15 cellular contexts compared by ENCODE assay signal in the genomic region with DNA sequence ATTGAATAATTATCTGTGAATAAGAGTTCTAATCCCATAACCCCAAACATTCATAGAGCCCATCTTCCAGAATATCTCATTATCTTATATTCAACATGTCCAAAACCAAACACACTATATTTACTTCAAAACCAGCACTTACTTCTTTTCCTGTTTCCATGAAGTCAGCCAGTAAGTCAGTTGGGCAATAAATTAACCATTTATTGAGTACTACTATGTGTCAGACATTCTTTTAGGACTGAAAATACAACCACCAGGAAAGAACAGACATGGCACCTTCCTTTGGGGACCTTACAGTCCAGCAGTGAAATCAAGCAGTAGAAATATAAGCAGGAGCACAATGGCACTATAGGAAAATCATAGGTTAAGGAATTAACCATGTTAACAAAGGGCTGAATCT. TPM values are rescaled to one million over a fixed set of nuclear protein-coding genes. Genes with fewer than 3 reads are reported as not detected.
DNase-seq lines count a peak whose midpoint lies in the region; ATAC-seq, FAIRE-seq and TF ChIP-seq lines count a peak whose summit lies in the region.
"Had no signal": no experiment of that assay in that cellular context is flagged by ENCODE, and none has a peak within 500 bp of the region (broad histone marks: within the 10 kb centered on the region; RNA-seq: fewer than 3 reads in every experiment).

No MANE protein-coding gene starts in this region.

- POLR2A ChIA-PET in SK-N-SH (lab: Yijun Ruan, JAX) = no interaction called here

- H2AFZ ChIP-seq in Loucy (ENCODE audit: low read length) (peak overlapping the region; percentile 75), SK-N-SH (ENCODE audit: low read depth) (no peak overlapping the region)

- TF ChIP-seq RAD21 in SK-N-SH (IDR thresholded peaks at IDR 0.05; ENCODE audit: low read length) = no peak

- H3K79me2 ChIP-seq in Loucy (ENCODE audit: insufficient read depth, low read length) (no peaks in the 10 kb centered on the region), SK-N-SH (ENCODE audit: insufficient read depth) (no peaks in the 10 kb centered on the region)

- no peaks in the 10 kb centered on the region for H3K27me3 ChIP-seq in Loucy (ENCODE audit: insufficient read depth, low read length, poor library complexity, severe bottlenecking)
- H3K27me3 ChIP-seq in SK-N-SH (ENCODE audit: insufficient read depth) = no peaks in the 10 kb centered on the region
- H3K27me3 ChIP-seq in lower lobe of right lung (ENCODE audit: low read depth) = peaks cover 8% of the 10 kb centered on the region
- H3K27me3 ChIP-seq: BLaER1 had no signal

- H3K4me1 Mint-ChIP-seq in stimulated activated naive B cell treated with anti-CD40 and anti-IgM and Interleukin-4, amounts not matched to agents 10 μg/mL and 1 μg/mL and 100 μg/mL, for 72 hours = no peaks in the 10 kb centered on the region
- H3K4me1 Mint-ChIP-seq: CD8-positive, alpha-beta memory T cell; IgD-negative memory B cell had no signal

- TF ChIP-seq CTCF in Loucy (conservative IDR thresholded peaks at IDR 0.05; ENCODE audit: low read length) (no peak), cardiac fibroblast (IDR thresholded peaks at IDR 0.05; ENCODE audit: low read depth, low read length) (no peak), SK-N-SH (IDR thresholded peaks at IDR 0.05) (no peak), lower lobe of right lung (IDR thresholded peaks at IDR 0.05) (no peak)

- no peak overlapping the region for H3K27ac Mint-ChIP-seq in stimulated activated naive B cell treated with anti-CD40 and anti-IgM and Interleukin-4, amounts not matched to agents 10 μg/mL and 1 μg/mL and 100 μg/mL, for 72 hours
- H3K27ac Mint-ChIP-seq: CD8-positive, alpha-beta memory T cell; IgD-negative memory B cell had no signal

- H3K9me3 ChIP-seq in Loucy (ENCODE audit: insufficient read depth, low read depth, low read length) = no peaks in the 10 kb centered on the region
- H3K9me3 ChIP-seq in SK-N-SH = no peaks in the 10 kb centered on the region
- no peaks in the 10 kb centered on the region for H3K9me3 ChIP-seq in lower lobe of right lung
- H3K9me3 ChIP-seq: BLaER1, Caco-2 had no signal

- DNase-seq in H54 (ENCODE audit: insufficient read length, low spot score) (no peak), cardiac fibroblast (ENCODE audit: low read depth in 2 of 2) (peak; percentile 13 to 19), renal cortical epithelial cell (ENCODE audit: low read depth) (peak; percentile 68), SK-N-SH (no peak), lower lobe of right lung (no peak)
- no peak for DNase-seq in stimulated activated naive B cell treated with anti-CD40 and anti-IgM and Interleukin-4, amounts not matched to agents 10 μg/mL and 1 μg/mL and 100 μg/mL, for 72 hours
- DNase-seq: AML-193; Caco-2; CD8-positive, alpha-beta memory T cell; DND-41; H7 had no signal

- no peak for TF ChIP-seq EP300 in SK-N-SH (IDR thresholded peaks at IDR 0.05; ENCODE audit: borderline replicate concordance in 1 of 2, low read depth in 1 of 2, low read length in 1 of 2)

- H3K4me3 ChIP-seq in Loucy (ENCODE audit: low read length, poor library complexity, severe bottlenecking) = no peak overlapping the region
- no peak overlapping the region for H3K4me3 ChIP-seq in cardiac fibroblast (replicated peaks in 1 of 2; ENCODE audit: low read depth in 2 of 2, low read length in 2 of 2)
- no peak overlapping the region for H3K4me3 ChIP-seq in SK-N-SH (ENCODE audit: low read depth in 2 of 2, low read length in 1 of 2)
- no peak overlapping the region for H3K4me3 ChIP-seq in lower lobe of right lung
- H3K4me3 ChIP-seq: BLaER1 had no signal

- H3K4me3 Mint-ChIP-seq in stimulated activated naive B cell treated with anti-CD40 and anti-IgM and Interleukin-4, amounts not matched to agents 10 μg/mL and 1 μg/mL and 100 μg/mL, for 72 hours = no peak overlapping the region
- H3K4me3 Mint-ChIP-seq: CD8-positive, alpha-beta memory T cell; IgD-negative memory B cell had no signal

- CTCF ChIA-PET in SK-N-SH (lab: Yijun Ruan, JAX) = no interaction called here

- peak; percentile 48 for FAIRE-seq in H54 (lab: Jason Lieb, UNC)

- no peaks in the 10 kb centered on the region for H3K36me3 Mint-ChIP-seq in stimulated activated naive B cell treated with anti-CD40 and anti-IgM and Interleukin-4, amounts not matched to agents 10 μg/mL and 1 μg/mL and 100 μg/mL, for 72 hours
- H3K36me3 Mint-ChIP-seq: CD8-positive, alpha-beta memory T cell; IgD-negative memory B cell had no signal

- H3K9ac ChIP-seq in Loucy (ENCODE audit: low read depth, low read length, poor library complexity, severe bottlenecking) (no peak overlapping the region), SK-N-SH (no peak overlapping the region)
- H3K9ac ChIP-seq: BLaER1 had no signal

- no peak for ATAC-seq in stimulated activated naive B cell treated with anti-CD40 and anti-IgM and Interleukin-4, amounts not matched to agents 10 μg/mL and 1 μg/mL and 100 μg/mL, for 72 hours (replicated peaks)
- no peak for ATAC-seq in GM18517 (IDR thresholded peaks at IDR 0.05; ENCODE audit: unreplicated experiment)
- ATAC-seq in lower lobe of right lung = no peak

- H4K20me1 ChIP-seq in Loucy (ENCODE audit: insufficient read depth, low read length, poor library complexity, severe bottlenecking) (no peaks in the 10 kb centered on the region), SK-N-SH (ENCODE audit: insufficient read depth) (no peaks in the 10 kb centered on the region)
- H4K20me1 ChIP-seq: BLaER1 had no signal

- H3K4me2 ChIP-seq in Loucy (ENCODE audit: low read depth, low read length, poor library complexity, severe bottlenecking) (peak overlapping the region; percentile 35), SK-N-SH (no peak overlapping the region)
- H3K4me2 ChIP-seq: BLaER1 had no signal

- TF ChIP-seq POLR2A in H54 (IDR thresholded peaks at IDR 0.05; ENCODE audit: low read depth, low read length) = no peak

- intact Hi-C loops in lower lobe of right lung (cut with DNase I) = no loop called here

- H3K9me2 ChIP-seq in Loucy (replicated peaks; ENCODE audit: low read depth, low read length) = no peaks in the 10 kb centered on the region
- no peaks in the 10 kb centered on the region for H3K9me2 ChIP-seq in SK-N-SH

- H3K27ac ChIP-seq in SK-N-SH (ENCODE audit: low read depth in 2 of 2, low read length in 1 of 2) (no peak overlapping the region; a peak in 1 of 4 replicates), lower lobe of right lung (no peak overlapping the region)
- H3K27ac ChIP-seq: BLaER1 had no signal

- H3K4me1 ChIP-seq in Loucy (ENCODE audit: insufficient read depth, low read length, poor library complexity, severe bottlenecking) = peaks cover 14% of the 10 kb centered on the region
- peaks cover 2 to 8% of the 10 kb centered on the region in 2 experiments; a peak in 3 of 4 replicates for H3K4me1 ChIP-seq in SK-N-SH (ENCODE audit: control insufficient read depth in 1 of 2, insufficient read depth in 2 of 2, low read depth in 1 of 2, low read length in 1 of 2)
- H3K4me1 ChIP-seq in lower lobe of right lung = no peaks in the 10 kb centered on the region
- H3K4me1 ChIP-seq: BLaER1, Caco-2 had no signal

- peaks cover 9 to 16% of the 10 kb centered on the region in 2 donors for H3K27me3 Mint-ChIP-seq in stimulated activated naive B cell treated with anti-CD40 and anti-IgM and Interleukin-4, amounts not matched to agents 10 μg/mL and 1 μg/mL and 100 μg/mL, for 72 hours

- no peaks in the 10 kb centered on the region for H3K9me3 Mint-ChIP-seq in stimulated activated naive B cell treated with anti-CD40 and anti-IgM and Interleukin-4, amounts not matched to agents 10 μg/mL and 1 μg/mL and 100 μg/mL, for 72 hours
- H3K9me3 Mint-ChIP-seq: CD8-positive, alpha-beta memory T cell; IgD-negative memory B cell had no signal

- H3K36me3 ChIP-seq in Loucy (ENCODE audit: insufficient read depth, low read length) (no peaks in the 10 kb centered on the region), SK-N-SH (replicated peaks in 1 of 2; ENCODE audit: control insufficient read depth in 1 of 2, insufficient read depth in 2 of 2, low read length in 1 of 2) (peaks cover 14 to 15% of the 10 kb centered on the region in 2 experiments), lower lobe of right lung (no peaks in the 10 kb centered on the region)
- H3K36me3 ChIP-seq: BLaER1 had no signal

- H3F3A ChIP-seq in Loucy (ENCODE audit: low read depth) = no peaks in the 10 kb centered on the region
- no peaks in the 10 kb centered on the region for H3F3A ChIP-seq in SK-N-SH (replicated peaks; ENCODE audit: insufficient read depth)

TF ChIP-seq in SK-N-SH, 30 proteins besides CTCF, POLR2A, EP300 and RAD21:
- TF ChIP-seq NFIC (IDR thresholded peaks at IDR 0.05; ENCODE audit: borderline replicate concordance) (no peak), ELF1 (IDR thresholded peaks at IDR 0.05) (no peak), TAF1 (IDR thresholded peaks at IDR 0.05; ENCODE audit: borderline replicate concordance, low read depth, low read length) (no peak), TCF12 (IDR thresholded peaks at IDR 0.05) (no peak), USF1 (IDR thresholded peaks at IDR 0.05; ENCODE audit: borderline replicate concordance, low read depth) (no peak), SMC3 (IDR thresholded peaks at IDR 0.05; ENCODE audit: low read depth, low read length) (no peak), FOXM1 (IDR thresholded peaks at IDR 0.05; ENCODE audit: low read depth) (no peak), YY1 (IDR thresholded peaks at IDR 0.05; ENCODE audit: low read depth) (no peak)
- TF ChIP-seq, protein P1, sequence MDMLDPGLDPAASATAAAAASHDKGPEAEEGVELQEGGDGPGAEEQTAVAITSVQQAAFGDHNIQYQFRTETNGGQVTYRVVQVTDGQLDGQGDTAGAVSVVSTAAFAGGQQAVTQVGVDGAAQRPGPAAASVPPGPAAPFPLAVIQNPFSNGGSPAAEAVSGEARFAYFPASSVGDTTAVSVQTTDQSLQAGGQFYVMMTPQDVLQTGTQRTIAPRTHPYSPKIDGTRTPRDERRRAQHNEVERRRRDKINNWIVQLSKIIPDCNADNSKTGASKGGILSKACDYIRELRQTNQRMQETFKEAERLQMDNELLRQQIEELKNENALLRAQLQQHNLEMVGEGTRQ (IDR thresholded peaks at IDR 0.05; ENCODE audit: borderline replicate concordance, low read depth, low read length) = no peak
- TF ChIP-seq, protein P2, sequence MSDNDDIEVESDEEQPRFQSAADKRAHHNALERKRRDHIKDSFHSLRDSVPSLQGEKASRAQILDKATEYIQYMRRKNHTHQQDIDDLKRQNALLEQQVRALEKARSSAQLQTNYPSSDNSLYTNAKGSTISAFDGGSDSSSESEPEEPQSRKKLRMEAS (IDR thresholded peaks at IDR 0.05; ENCODE audit: low read depth) = no peak

RNA-seq across cellular contexts. Expression of gene AK5, which starts 8.8 kb away (rescaled TPM):
- 15.6 and 27.4 TPM in 2 replicates for total RNA-seq in renal cortical epithelial cell
- polyA plus RNA-seq in SK-N-SH (2012; rRNA removed) = 22.9 TPM in 2 replicates
- polyA plus RNA-seq in SK-N-SH (2012; cell fraction: cytosol; rRNA removed) = 29.0 and 35.3 TPM in 2 replicates
- polyA plus RNA-seq in SK-N-SH (2012; cell fraction: nucleus; rRNA removed) = 10.0 and 13.7 TPM in 2 replicates
- 1.0 TPM for total RNA-seq in lower lobe of right lung
- total RNA-seq: Caco-2 had no signal

Comparison
In these comparisons a context has a peak if more than half of its experiments do, and no peak if none do; other contexts are left out.
1. DNase-seq: peak in cardiac fibroblast (2 of 2) and renal cortical epithelial cell (single experiment); none in H54 (single experiment), stimulated activated naive B cell treated with anti-CD40 and anti-IgM and Interleukin-4, amounts not matched to agents 10 μg/mL and 1 μg/mL and 100 μg/mL, for 72 hours (single experiment), SK-N-SH (single experiment) and lower lobe of right lung (single experiment).